Comparison of ENCODE assay signal across 29 cellular contexts in the genomic region with DNA sequence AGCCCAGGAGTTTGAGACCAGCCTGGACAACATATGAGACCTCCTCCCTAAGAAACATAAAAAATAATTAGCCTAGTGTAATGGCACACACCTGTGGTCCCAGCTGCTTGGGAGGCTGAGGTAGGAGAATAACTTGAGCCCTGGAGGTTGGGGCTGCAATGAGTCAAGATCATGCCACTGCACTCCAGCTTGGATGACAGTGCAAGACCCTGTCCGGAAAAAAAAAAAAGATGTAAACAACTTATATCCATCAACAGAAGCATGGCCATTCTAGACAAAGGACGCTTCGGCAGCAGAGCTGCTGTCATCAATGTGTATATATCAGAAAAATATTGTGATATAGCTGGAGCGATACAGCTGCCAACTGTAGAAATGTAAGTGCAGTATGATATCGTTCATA.
"Had no signal": no experiment of that assay in that cellular context is flagged by ENCODE, and none has a peak within 500 bp of the region (broad histone marks: within the 10 kb centered on the region; RNA-seq: fewer than 3 reads in every experiment).

No MANE protein-coding gene starts in this region.

- H3K9me3 ChIP-seq: esophagus muscularis mucosa, gastroesophageal sphincter, heart left ventricle, prostate gland, sigmoid colon, stomach, testis, tibial artery, upper lobe of right lung, uterus had no signal

- H3K9me3 Mint-ChIP-seq: memory B cell; naive B cell; nephron progenitor cell; stimulated activated effector memory CD8-positive, alpha-beta T cell treated with anti-CD3 and anti-CD28 coated beads, Interleukin-12 subunit alpha, Interleukin-12 subunit beta, amount 100 ng/mL, for 72 hours had no signal

- H3K27me3 ChIP-seq: dorsolateral prefrontal cortex, esophagus muscularis mucosa, gastroesophageal sphincter, heart left ventricle, hepatocyte, sigmoid colon, stomach, testis, tibial artery, upper lobe of right lung, uterus had no signal

- ATAC-seq: foreskin keratinocyte; gastroesophageal sphincter; heart left ventricle; left lobe of liver; right cardiac atrium; stimulated activated effector memory CD8-positive, alpha-beta T cell treated with anti-CD3 and anti-CD28 coated beads, Interleukin-12 subunit alpha, Interleukin-12 subunit beta, amount 100 ng/mL, for 72 hours; upper lobe of right lung had no signal

- H3K36me3 Mint-ChIP-seq: memory B cell; naive B cell; stimulated activated effector memory CD8-positive, alpha-beta T cell treated with anti-CD3 and anti-CD28 coated beads, Interleukin-12 subunit alpha, Interleukin-12 subunit beta, amount 100 ng/mL, for 72 hours had no signal

- H3K36me3 ChIP-seq: esophagus muscularis mucosa, gastroesophageal sphincter, heart left ventricle, prostate gland, sigmoid colon, stomach, tibial artery, upper lobe of right lung, uterus had no signal

- H3K27ac ChIP-seq: dorsolateral prefrontal cortex, epithelial cell of prostate, esophagus muscularis mucosa, foreskin keratinocyte, gastroesophageal sphincter, heart left ventricle, hepatocyte, prostate gland, sigmoid colon, stomach, testis, tibial artery, upper lobe of right lung, uterus had no signal

- H3K4me1 ChIP-seq: uterus had no signal

- DNase-seq: dorsolateral prefrontal cortex; effector CD8-positive, alpha-beta T cell; endodermal cell; foreskin keratinocyte; heart left ventricle; kidney; naive B cell; nephron progenitor cell; nucleus accumbens; right cardiac atrium; sigmoid colon; stimulated activated CD4-positive, alpha-beta T cell treated with anti-CD3 and anti-CD28 coated beads, Interleukin-2, amount 100 ng/mL, for 24 hours; stimulated activated CD4-positive, alpha-beta T cell treated with anti-CD3 and anti-CD28 coated beads, Interleukin-4, amount 100 ng/mL, for 24 hours; stimulated activated naive CD4-positive, alpha-beta T cell treated with Interleukin-2 at 50 U/mL for 16 hours; stomach; substantia nigra; testis; tibial artery; upper lobe of right lung; uterus had no signal

- H3K4me3 ChIP-seq: dorsolateral prefrontal cortex, esophagus muscularis mucosa, gastroesophageal sphincter, heart left ventricle, hepatocyte, lung, prostate gland, sigmoid colon, stomach, testis, tibial artery, upper lobe of right lung, uterus had no signal

- H3K4me3 Mint-ChIP-seq: endodermal cell; memory B cell; nephron progenitor cell; stimulated activated effector memory CD8-positive, alpha-beta T cell treated with anti-CD3 and anti-CD28 coated beads, Interleukin-12 subunit alpha, Interleukin-12 subunit beta, amount 100 ng/mL, for 72 hours had no signal

- H3K27ac Mint-ChIP-seq: endodermal cell; memory B cell; nephron progenitor cell; stimulated activated effector memory CD8-positive, alpha-beta T cell treated with anti-CD3 and anti-CD28 coated beads, Interleukin-12 subunit alpha, Interleukin-12 subunit beta, amount 100 ng/mL, for 72 hours had no signal

- H3K27me3 Mint-ChIP-seq: memory B cell, naive B cell had no signal
